ENCODE assay signal across 8 cellular contexts in the genomic region with DNA sequence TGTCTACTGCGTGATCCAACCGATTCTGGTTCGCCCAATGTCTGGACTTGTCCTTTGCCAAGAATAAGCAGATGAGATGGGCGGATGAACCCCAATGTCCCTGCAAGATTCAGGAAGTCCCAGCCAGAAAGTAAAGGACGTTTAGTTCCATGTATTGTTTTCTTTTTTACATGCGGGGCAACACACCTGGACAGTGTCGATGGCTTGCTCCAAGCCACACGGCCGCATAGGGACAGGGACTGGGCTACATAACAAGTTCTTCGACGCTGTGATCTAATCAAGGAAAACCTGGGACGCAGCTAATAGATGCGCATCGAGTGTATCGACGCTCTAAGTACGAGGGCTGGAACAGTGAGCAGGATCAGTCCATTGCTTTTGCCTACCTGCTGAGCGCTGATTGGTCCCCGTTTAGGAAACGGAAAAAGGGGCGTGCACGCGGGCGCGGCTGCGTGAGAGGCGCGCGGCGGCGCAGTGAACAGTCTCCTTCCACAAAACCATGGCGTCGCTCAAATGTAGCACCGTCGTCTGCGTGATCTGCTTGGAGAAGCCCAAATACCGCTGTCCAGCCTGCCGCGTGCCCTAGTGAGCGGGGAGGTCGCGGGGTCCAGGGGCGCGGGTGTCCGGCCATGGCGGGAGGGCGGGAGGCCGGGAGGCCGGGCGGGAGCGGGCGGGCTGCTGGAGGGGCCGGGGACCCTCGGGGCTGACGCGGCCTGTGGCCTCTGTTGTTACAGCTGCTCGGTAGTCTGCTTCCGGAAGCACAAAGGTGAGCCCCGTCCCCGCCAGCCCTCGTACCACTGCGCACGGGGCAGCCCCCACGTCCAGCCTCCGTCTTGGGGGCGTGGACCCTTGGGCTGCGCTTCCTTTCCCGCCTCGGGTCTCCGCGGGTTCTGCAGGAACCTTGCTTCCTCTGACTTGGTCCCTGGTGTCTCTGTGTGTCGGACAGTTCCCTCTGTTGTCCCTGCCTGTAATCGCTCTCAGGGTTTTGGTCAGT. TPM values are rescaled to one million over a fixed set of nuclear protein-coding genes. Genes with fewer than 3 reads are reported as not detected.
A peak's percentile ranks its signal among the peaks of the same experiment; 100 is the strongest.
DNase-seq lines count a peak whose midpoint lies in the region; ATAC-seq, FAIRE-seq and TF ChIP-seq lines count a peak whose summit lies in the region.

TSS of gene ZNHIT3 (plus strand) at position 478 of the 991 bp plus-strand sequence. CDS start at position 497, 19 bp downstream.

- in situ Hi-C loops in mammary epithelial cell (cut with MboI; ENCODE audit: low sequenced_read_pairs in 2 of 2): loop anchor here in 1 of 2 donors (10.0 to 25.0 kb wide), 2 partner anchors 299 to 512 kb away; partner anchors contain the start of genes CCL3L1, CCL3L3 and TBC1D3B

- H3K4me1 ChIP-seq in mammary epithelial cell (ENCODE audit: insufficient read depth, low read length): peaks cover 24% of the 10 kb centered on the region
- peaks cover 0 to 2% of the 10 kb centered on the region in 2 donors for H3K4me1 ChIP-seq in small intestine (ENCODE audit: control insufficient read depth in 2 of 2, insufficient read depth in 1 of 2, low read depth in 1 of 2, low read length in 1 of 2)

- BruUV-seq in mammary epithelial cell (replicated peaks; lab: Mats Ljungman, UMichigan): TSS peak; percentile 71

- peaks cover 3% of the 10 kb centered on the region for H3K9me3 ChIP-seq in WERI-Rb-1 (ENCODE audit: severe bottlenecking)
- no peaks in the 10 kb centered on the region for H3K9me3 ChIP-seq in mammary epithelial cell (replicated peaks; ENCODE audit: insufficient read depth, low read length)
- H3K9me3 ChIP-seq in small intestine (ENCODE audit: control insufficient read depth, low read depth): no peaks in the 10 kb centered on the region

- DNase-seq in AG04449 (ENCODE audit: low read depth, low spot score) (peak; percentile 67), NCI-H2227 (lab: John Stamatoyannopoulos, UW; ENCODE audit: unreplicated experiment) (peak; percentile 94), WERI-Rb-1 (peak; percentile 92), mammary epithelial cell (peak; percentile 93), iPS-NIHi11 (ENCODE audit: low spot score) (peak; percentile 96), small intestine (peak; percentile 97)

- POLR2A ChIA-PET in AG04449 (lab: Yijun Ruan, JAX): interaction anchor here (0.6 to 1.4 kb wide), 2 partner anchors 11 to 635 kb away, joined by 3 read pairs; no protein-coding TSS in a partner anchor

- H3K79me2 ChIP-seq in mammary epithelial cell (ENCODE audit: insufficient read depth, low read length): peaks cover 37% of the 10 kb centered on the region

- H3K4me3 ChIP-seq in AG04449 (ENCODE audit: low read depth, low read length): peak within 1 kb of the TSS; percentile 91
- H3K4me3 ChIP-seq in WERI-Rb-1 (ENCODE audit: low read depth, low read length): peak within 1 kb of the TSS; percentile 91
- H3K4me3 ChIP-seq in mammary epithelial cell (replicated peaks in 1 of 3; ENCODE audit: insufficient read depth in 1 of 3, low read depth in 2 of 3, low read length in 3 of 3): peak within 1 kb of the TSS; percentile 77 to 97 (median 85)
- peak within 1 kb of the TSS; percentile 89 to 97 for H3K4me3 ChIP-seq in small intestine (ENCODE audit: low read depth in 1 of 2, low read length in 2 of 2)

- dilution Hi-C loops in mammary epithelial cell (cut with HindIII; ENCODE audit: low sequenced_read_pairs): no loop called here

- H3K9ac ChIP-seq in mammary epithelial cell (ENCODE audit: insufficient read depth, low read length): peak within 1 kb of the TSS; percentile 73

- no peaks in the 10 kb centered on the region for H4K20me1 ChIP-seq in mammary epithelial cell (ENCODE audit: insufficient read depth, low read length)

- CTCF ChIA-PET in AG04449 (lab: Yijun Ruan, JAX) (interaction anchor here (0.9 to 1.9 kb wide), 3 partner anchors 8 to 517 kb away, joined by 3 to 10 read pairs (median 5); no protein-coding TSS in a partner anchor), mammary epithelial cell (lab: Charles Lee; ENCODE audit: low non-redundant PET) (no interaction called here)

- H3K36me3 ChIP-seq in WERI-Rb-1 (peaks cover 19% of the 10 kb centered on the region), mammary epithelial cell (ENCODE audit: insufficient read depth, low read length) (no peaks in the 10 kb centered on the region), small intestine (ENCODE audit: control insufficient read depth in 2 of 2, insufficient read depth in 2 of 2, low read length in 2 of 2) (peaks cover 0 to 3% of the 10 kb centered on the region in 2 donors)

- WGBS in mammary epithelial cell (ENCODE audit: low coverage, missing lambda C conversion rate): 1% methylated on average over 20 of the region's 73 CpGs
- 0 to 1% (median 0%) methylated on average over 52 to 73 of the region's 73 CpGs for WGBS in small intestine, 3 donors

- FAIRE-seq in small intestine (lab: Jason Lieb, UNC): no peak

- intact Hi-C loops in mammary epithelial cell (cut with micrococcal nuclease): loop anchor here (2.0 kb wide), 1 partner anchor 58 kb away; the partner anchor contains the start of gene GGNBP2

- H3K4me2 ChIP-seq in mammary epithelial cell (ENCODE audit: insufficient read depth, low read depth, low read length): peak within 1 kb of the TSS; percentile 86

- peak within 1 kb of the TSS; percentile 99 for H2AFZ ChIP-seq in mammary epithelial cell (ENCODE audit: low read depth, low read length)

- ATAC-seq in GM18907 (IDR thresholded peaks at IDR 0.05; ENCODE audit: unreplicated experiment) (peak; percentile 90), HG03159 (IDR thresholded peaks at IDR 0.05; ENCODE audit: unreplicated experiment) (peak; percentile 86)

- TF ChIP-seq CTCF in AG04449 (IDR thresholded peaks at IDR 0.05; ENCODE audit: insufficient read depth, low read length, missing control alignments) (no peak), WERI-Rb-1 (IDR thresholded peaks at IDR 0.05; ENCODE audit: low read depth, low read length) (no peak), mammary epithelial cell (conservative IDR thresholded peaks at IDR 0.05 in 1 of 2, IDR thresholded peaks at IDR 0.05 in 1 of 2; ENCODE audit: extremely low read depth in 1 of 2, insufficient read depth in 1 of 2, low read depth in 1 of 2, low read length in 2 of 2) (no peak)

- H3K27ac ChIP-seq in WERI-Rb-1: peak within 1 kb of the TSS; percentile 75
- peak within 1 kb of the TSS; percentile 36 for H3K27ac ChIP-seq in mammary epithelial cell (ENCODE audit: insufficient read depth, low read depth, low read length)
- peak within 1 kb of the TSS; percentile 35 to 80 for H3K27ac ChIP-seq in small intestine (ENCODE audit: low read depth in 1 of 2, low read length in 1 of 2)

- H3K27me3 ChIP-seq in WERI-Rb-1 (ENCODE audit: insufficient read depth, low read depth, severe bottlenecking): no peaks in the 10 kb centered on the region
- no peaks in the 10 kb centered on the region for H3K27me3 ChIP-seq in mammary epithelial cell (ENCODE audit: insufficient read depth, low read length)
- H3K27me3 ChIP-seq in small intestine (ENCODE audit: control insufficient read depth in 2 of 2, insufficient read depth in 2 of 2, low read length in 2 of 2): peaks cover 3 to 6% of the 10 kb centered on the region in 2 donors

RNA-seq across cellular contexts. Expression of gene ZNHIT3, which starts in this region (rescaled TPM):
- 10 to 100 TPM; 20.3 to 30.3 TPM for total RNA-seq in mammary epithelial cell
- polyA plus RNA-seq in mammary epithelial cell: 42.9 TPM
- 0.21 TPM for polyA minus RNA-seq in mammary epithelial cell
- polyA plus RNA-seq in small intestine: 10 to 100 TPM; 41.8 to 51.0 (median 46.5) TPM

Comparison
In these comparisons a context has a peak if more than half of its experiments do, and no peak if none do; other contexts are left out.
1. Peak in every context shown above with its lines: DNase-seq, ATAC-seq, H3K4me3 ChIP-seq and H3K27ac ChIP-seq.